20 cellular contexts compared by ENCODE assay signal in genomic region chr1:187390157-187390556, GRCh38.
DNase-seq lines count a peak whose midpoint lies in the region; ATAC-seq and TF ChIP-seq lines count a peak whose summit lies in the region.
"Had no signal": no experiment of that assay in that cellular context is flagged by ENCODE, and none has a peak within 500 bp of the region (broad histone marks: within the 10 kb centered on the region; RNA-seq: fewer than 3 reads in every experiment).

No MANE protein-coding gene starts in this region.

- peak; percentile 4 for DNase-seq in DMS53 treated with DMSO at 0.1 percent for 48 hours (lab: John Stamatoyannopoulos, UW; ENCODE audit: unreplicated experiment)
- peak; percentile 18 for DNase-seq in HT1080 (ENCODE audit: low read depth)
- DNase-seq in iris pigment epithelial cell (ENCODE audit: low read depth) = peak; percentile 4
- no peak for DNase-seq in HK-2 (ENCODE audit: unreplicated experiment)
- DNase-seq in OCI-M1 (lab: John Stamatoyannopoulos, UW) = no peak
- DNase-seq in NCI-H82 treated with DMSO at 0.1 percent for 48 hours (lab: John Stamatoyannopoulos, UW; ENCODE audit: unreplicated experiment) = no peak
- DNase-seq: activated CD4-positive, alpha-beta T cell treated with anti-CD3 and anti-CD28 coated beads, Interleukin-2, amount 50 U/mL, for 1 hour; activated CD8-positive, alpha-beta memory T cell treated with anti-CD3 and anti-CD28 coated beads, Interleukin-2, amount 50 U/mL, for 4 hours; activated effector memory CD4-positive, alpha-beta T cell treated with anti-CD3 and anti-CD28 coated beads, Interleukin-2, amount 50 U/mL, for 16 hours; BE2C; Calu3; mucosa of descending colon; SIG-M5; small intestine; stimulated activated CD4-positive, alpha-beta T cell treated with anti-CD3 and anti-CD28 coated beads, Interleukin-4, amount 100 ng/mL, for 24 hours; stomach; upper lobe of left lung had no signal

- peak; percentile 75 for ATAC-seq in SK-N-SH treated with all-trans-retinoic acid at 6 μM for 48 hours
- ATAC-seq: esophagus mucosa, left lobe of liver, mucosa of descending colon had no signal

TF ChIP-seq in SK-N-SH treated with all-trans-retinoic acid at 6 μM for 48 hours, 23 proteins besides CTCF, POLR2A, EP300 and RAD21:
- no peak for TF ChIP-seq CSRNP3 (CRISPR knock-in tag; IDR thresholded peaks at IDR 0.05)
- no peak for TF ChIP-seq ZC3H10 (CRISPR knock-in tag; IDR thresholded peaks at IDR 0.05)
- TF ChIP-seq ZNF8 (CRISPR knock-in tag; IDR thresholded peaks at IDR 0.05) = no peak
- TF ChIP-seq TSHZ2 (CRISPR knock-in tag; IDR thresholded peaks at IDR 0.05) = no peak
- no peak for TF ChIP-seq ZNF70 (CRISPR knock-in tag; IDR thresholded peaks at IDR 0.05)
- TF ChIP-seq PATZ1 (CRISPR knock-in tag; IDR thresholded peaks at IDR 0.05; ENCODE audit: borderline replicate concordance) = no peak
- TF ChIP-seq ESRRG (CRISPR knock-in tag; IDR thresholded peaks at IDR 0.05) = no peak
- no peak for TF ChIP-seq POU6F1 (CRISPR knock-in tag; IDR thresholded peaks at IDR 0.05; ENCODE audit: borderline replicate concordance, low read depth)

Comparison
In these comparisons a context has a peak if more than half of its experiments do, and no peak if none do; other contexts are left out.
1. DNase-seq: peak in DMS53 treated with DMSO at 0.1 percent for 48 hours (single experiment), HT1080 (single experiment) and iris pigment epithelial cell (single experiment); none in HK-2 (single experiment), OCI-M1 (single experiment) and NCI-H82 treated with DMSO at 0.1 percent for 48 hours (single experiment).